13 cellular contexts compared by ENCODE assay signal in genomic region chr3:156723182-156723619, GRCh38. TPM values are rescaled to one million over a fixed set of nuclear protein-coding genes. Genes with fewer than 3 reads are reported as not detected.
DNase-seq lines count a peak whose midpoint lies in the region; ATAC-seq and TF ChIP-seq lines count a peak whose summit lies in the region.
"Had no signal": no experiment of that assay in that cellular context is flagged by ENCODE, and none has a peak within 500 bp of the region (broad histone marks: within the 10 kb centered on the region; RNA-seq: fewer than 3 reads in every experiment).

No MANE protein-coding gene starts in this region.

- H3K27me3 ChIP-seq in uterus, result no peaks in the 10 kb centered on the region

- H3K36me3 ChIP-seq in uterus (no peaks in the 10 kb centered on the region), OCI-LY7 (ENCODE audit: insufficient read depth, low read length) (no peaks in the 10 kb centered on the region)

- H3K4me2 ChIP-seq in OCI-LY7 (ENCODE audit: low read length), result no peak overlapping the region

- no TSS peak for BruUV-seq in OCI-LY7 (replicated peaks; lab: Mats Ljungman, UMichigan)

- POLR2A ChIA-PET in OCI-LY7 (lab: Charles Lee), result interaction anchor here (0.6 kb wide), 1 partner anchor 135 kb away, joined by 3 read pairs; no protein-coding TSS in a partner anchor

- H2AFZ ChIP-seq in OCI-LY7 (ENCODE audit: low read length), result no peak overlapping the region

- CTCF ChIA-PET in OCI-LY7 (lab: Charles Lee; ENCODE audit: unreplicated experiment), result no interaction called here

- H3K4me1 ChIP-seq in uterus (no peaks in the 10 kb centered on the region), OCI-LY7 (ENCODE audit: insufficient read depth, low read length, poor library complexity, severe bottlenecking) (no peaks in the 10 kb centered on the region)

- H3K9me3 ChIP-seq in uterus (no peaks in the 10 kb centered on the region), OCI-LY7 (ENCODE audit: low read length) (no peaks in the 10 kb centered on the region)

- no peak for TF ChIP-seq POLR2A in uterus (IDR thresholded peaks at IDR 0.05)

- H3K27ac ChIP-seq in uterus (no peak overlapping the region), OCI-LY7 (ENCODE audit: low read depth, low read length, poor library complexity, severe bottlenecking) (no peak overlapping the region)

- H3K4me3 ChIP-seq in uterus, result no peak overlapping the region
- no peak overlapping the region for H3K4me3 ChIP-seq in OCI-LY7 (ENCODE audit: low read depth, low read length, poor library complexity, severe bottlenecking)

- H3K79me2 ChIP-seq in OCI-LY7 (ENCODE audit: insufficient read depth, low read depth, low read length), result no peaks in the 10 kb centered on the region

- intact Hi-C loops in uterus (cut with DNase I; ENCODE audit: low total_unique reads) (no loop called here), OCI-LY7 (cut with micrococcal nuclease; ENCODE audit: unreplicated experiment) (no loop called here)

- TF ChIP-seq CTCF in uterus (IDR thresholded peaks at IDR 0.05) (no peak), OCI-LY7 (conservative IDR thresholded peaks at IDR 0.05; ENCODE audit: low read length) (no peak)

- H4K20me1 ChIP-seq in OCI-LY7 (ENCODE audit: insufficient read depth, low read length), result no peaks in the 10 kb centered on the region

- DNase-seq in AG08395 (ENCODE audit: low spot score) (peak; percentile 44), LHCN-M2 (ENCODE audit: low read depth) (peak; percentile 90), fibroblast of peridontal ligament (ENCODE audit: extremely low read depth) (peak; percentile 40), medulla oblongata (ENCODE audit: extremely low spot score) (no peak), uterus (no peak), OCI-LY7 (ENCODE audit: low spot score) (no peak)
- DNase-seq: CD8-positive, alpha-beta T cell; erythroblast; Kasumi-1; NCI-H2227 treated with DMSO at 0.1 percent for 48 hours; SHP77 treated with DMSO at 0.1 percent for 48 hours had no signal

- ATAC-seq in GM18868 (IDR thresholded peaks at IDR 0.05; ENCODE audit: unreplicated experiment), result peak; percentile 51
- ATAC-seq in HG03280 (IDR thresholded peaks at IDR 0.05; ENCODE audit: unreplicated experiment), result no peak
- ATAC-seq: CD8-positive, alpha-beta T cell had no signal

- H3K9me2 ChIP-seq in OCI-LY7 (ENCODE audit: insufficient read depth, low read length), result no peaks in the 10 kb centered on the region

RNA-seq across cellular contexts. Expression of gene TIPARP, which starts 48.8 kb away (rescaled TPM):
- total RNA-seq in LHCN-M2 (2014; rRNA removed) (89.9 and 103 TPM in 2 replicates), uterus (10 to 100 TPM; 17.9 to 58.5 (median 52.5) TPM), OCI-LY7 (2022) (13.4 and 14.8 TPM in 2 replicates)
- 32.7 TPM for polyA plus RNA-seq in LHCN-M2 (2012)
- 9.7 and 10.0 TPM in 2 replicates for total RNA-seq in OCI-LY7 (2014; rRNA removed; shearing (Covaris generic))

Comparison
In these comparisons a context has a peak if more than half of its experiments do, and no peak if none do; other contexts are left out.
1. DNase-seq: peak in AG08395 (single experiment), LHCN-M2 (single experiment) and fibroblast of peridontal ligament (single experiment); none in medulla oblongata (single experiment), uterus (0 of 2) and OCI-LY7 (single experiment).